Comparison of ENCODE assay signal across 8 cellular contexts in the genomic region with DNA sequence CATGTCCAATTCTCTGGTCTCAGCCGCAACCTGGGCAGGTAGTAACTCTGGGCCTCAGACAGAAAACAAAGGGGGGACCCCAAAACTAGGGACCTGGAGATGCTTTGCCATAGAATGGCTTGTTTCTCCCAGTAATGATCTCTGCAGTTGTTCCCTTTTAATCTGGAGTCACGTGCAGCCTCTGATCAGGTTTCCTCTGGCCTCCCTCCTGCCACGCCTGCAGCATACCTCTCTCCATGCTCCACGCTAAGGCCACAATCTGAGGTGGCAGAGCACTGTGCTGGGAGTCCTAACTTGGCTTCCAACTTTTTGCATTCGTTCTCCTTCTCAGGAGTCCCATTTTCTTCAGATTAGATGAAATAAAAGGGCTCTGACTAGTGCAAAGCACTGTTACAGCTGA. TPM values are rescaled to one million over a fixed set of nuclear protein-coding genes. Genes with fewer than 3 reads are reported as not detected.
DNase-seq lines count a peak whose midpoint lies in the region; ATAC-seq, FAIRE-seq and TF ChIP-seq lines count a peak whose summit lies in the region.

No MANE protein-coding gene starts in this region.

- H2AK5ac ChIP-seq in H1 (ENCODE audit: low read depth, low read length), result no peak overlapping the region

- no peak for TF ChIP-seq CTCF in GM12875 (IDR thresholded peaks at IDR 0.05; ENCODE audit: borderline replicate concordance, insufficient read depth, low read depth, low read length)
- TF ChIP-seq CTCF in OCI-LY7 (conservative IDR thresholded peaks at IDR 0.05; ENCODE audit: low read length), result no peak
- no peak for TF ChIP-seq CTCF in H1 (IDR thresholded peaks at IDR 0.05; ENCODE audit: control extremely low read depth in 1 of 3, insufficient read depth in 1 of 3, low read depth in 1 of 3, low read length in 3 of 3)

- H3K9ac ChIP-seq in H1 (replicated peaks in 1 of 4; ENCODE audit: extremely low read depth in 1 of 4, low read depth in 3 of 4, low read length in 3 of 4) (peak overlapping the region in 2 of 4 experiments; percentile 10 to 32; a peak in 3 of 7 replicates), mucosa of stomach (ENCODE audit: low read length) (peak overlapping the region; percentile 76)

- H3K56ac ChIP-seq in H1 (replicated peaks; ENCODE audit: insufficient read length, low read depth, low read length), result no peak overlapping the region

- H2BK120ac ChIP-seq in H1 (replicated peaks; ENCODE audit: low read depth, low read length), result no peak overlapping the region

- no peak overlapping the region for H4K8ac ChIP-seq in H1 (ENCODE audit: extremely low read depth, insufficient read depth, low read length)

- no peak overlapping the region for H2BK5ac ChIP-seq in H1 (ENCODE audit: low read depth, low read length)

- no peak for TF ChIP-seq EP300 in H1 (IDR thresholded peaks at IDR 0.05; ENCODE audit: borderline replicate concordance in 1 of 2, low read depth in 2 of 2, low read length in 2 of 2)

- H2BK12ac ChIP-seq in H1 (ENCODE audit: low read depth, low read length), result no peak overlapping the region

- H3K4me2 ChIP-seq in OCI-LY7 (ENCODE audit: low read length) (peak overlapping the region; percentile 94), H1 (ENCODE audit: insufficient read depth in 1 of 2, low read depth in 2 of 2, low read length in 2 of 2) (peak overlapping the region; percentile 86 to 97)

- H4K20me1 ChIP-seq in OCI-LY7 (ENCODE audit: insufficient read depth, low read length), result peaks cover 43% of the 10 kb centered on the region
- peaks cover 24 to 35% of the 10 kb centered on the region in 2 experiments for H4K20me1 ChIP-seq in H1 (replicated peaks in 1 of 2; ENCODE audit: control insufficient read depth in 1 of 2, insufficient read depth in 2 of 2, low read length in 2 of 2)

- H3K4me3 ChIP-seq in GM12875 (ENCODE audit: low read depth, low read length) (peak overlapping the region; percentile 81), OCI-LY7 (ENCODE audit: low read depth, low read length, poor library complexity, severe bottlenecking) (peak overlapping the region; percentile 98), H1 (ENCODE audit: extremely low read depth in 1 of 4, insufficient read depth in 2 of 4, low read depth in 3 of 4, low read length in 4 of 4) (peak overlapping the region; percentile 68 to 99 (median 73); a peak in 7 of 8 replicates), mucosa of stomach (ENCODE audit: low read length) (peak overlapping the region; percentile 17)

- H3K14ac ChIP-seq in H1 (ENCODE audit: insufficient read length), result no peak overlapping the region

- H3K9me3 ChIP-seq in OCI-LY7 (ENCODE audit: low read length) (no peaks in the 10 kb centered on the region), H1 (ENCODE audit: insufficient read depth in 2 of 2, low read depth in 1 of 2, low read length in 1 of 2) (no peaks in the 10 kb centered on the region), mucosa of stomach (ENCODE audit: control insufficient read depth, low read length) (no peaks in the 10 kb centered on the region)

- H2BK20ac ChIP-seq in H1 (ENCODE audit: low read length), result no peak overlapping the region

- intact Hi-C loops in OCI-LY7 (cut with micrococcal nuclease; ENCODE audit: unreplicated experiment), result no loop called here

- H4K5ac ChIP-seq in H1 (ENCODE audit: insufficient read length, low read depth, low read length), result no peak overlapping the region

- no peak for ATAC-seq in GM21737 (IDR thresholded peaks at IDR 0.05; ENCODE audit: unreplicated experiment)

- H3K27ac ChIP-seq in OCI-LY7 (ENCODE audit: low read depth, low read length, poor library complexity, severe bottlenecking) (no peak overlapping the region), H1 (ENCODE audit: low read depth, low read length) (no peak overlapping the region)

- FAIRE-seq in H1 (lab: Jason Lieb, UNC), result no peak

- no peak; a peak in 1 of 3 replicates for TF ChIP-seq POLR2A in H1 (IDR thresholded peaks at IDR 0.05; ENCODE audit: control extremely low read depth in 1 of 2, low read depth in 2 of 2, low read length in 2 of 2)

- H3K18ac ChIP-seq in H1 (ENCODE audit: extremely low read depth, low read length), result no peak overlapping the region

- H3K9me2 ChIP-seq in OCI-LY7 (ENCODE audit: insufficient read depth, low read length), result no peaks in the 10 kb centered on the region

- TF ChIP-seq RAD21 in H1 (IDR thresholded peaks at IDR 0.05 in 1 of 2, conservative IDR thresholded peaks at IDR 0.05 in 1 of 2; ENCODE audit: low read depth in 2 of 2, low read length in 2 of 2), result no peak

- H3K79me1 ChIP-seq in H1 (ENCODE audit: low read depth, low read length), result peaks cover 12% of the 10 kb centered on the region

- BruUV-seq in OCI-LY7 (replicated peaks; lab: Mats Ljungman, UMichigan), result no TSS peak

- no peak overlapping the region for H3K23ac ChIP-seq in H1 (ENCODE audit: insufficient read length)

- POLR2A ChIA-PET in OCI-LY7 (lab: Charles Lee) (interaction anchor here (1.2 kb wide), 1 partner anchor 383 kb away, joined by 5 read pairs; no protein-coding TSS in a partner anchor), H1 (lab: Charles Lee; ENCODE audit: partially characterized antibody) (interaction anchor here (0.9 to 5.7 kb wide), 12 partner anchors 9 to 176 kb away, joined by 3 to 92 read pairs (median 4); no protein-coding TSS in a partner anchor)

- no peak overlapping the region for H2AFZ ChIP-seq in OCI-LY7 (ENCODE audit: low read length)
- no peak overlapping the region for H2AFZ ChIP-seq in H1 (ENCODE audit: low read length)

- no peak overlapping the region for H3K4ac ChIP-seq in H1 (replicated peaks; ENCODE audit: insufficient read length, low read depth, low read length)

- H3K27me3 ChIP-seq in H1 (replicated peaks in 1 of 4; ENCODE audit: control insufficient read depth in 3 of 4, extremely low read depth in 1 of 4, insufficient read depth in 3 of 4, low read length in 3 of 4), result no peaks in the 10 kb centered on the region
- no peaks in the 10 kb centered on the region for H3K27me3 ChIP-seq in mucosa of stomach (ENCODE audit: control insufficient read depth, insufficient read depth, low read length)

- H3K4me1 ChIP-seq in OCI-LY7 (ENCODE audit: insufficient read depth, low read length, poor library complexity, severe bottlenecking) (peaks cover 28% of the 10 kb centered on the region), H1 (replicated peaks in 1 of 4; ENCODE audit: control insufficient read depth in 3 of 4, insufficient read depth in 4 of 4, low read length in 3 of 4) (peaks cover 0 to 19% (median 7%) of the 10 kb centered on the region in 4 experiments; a peak in 5 of 7 replicates), mucosa of stomach (ENCODE audit: control insufficient read depth, insufficient read depth, low read length) (peaks cover 31% of the 10 kb centered on the region)

- peaks cover 66% of the 10 kb centered on the region for H3K36me3 ChIP-seq in OCI-LY7 (ENCODE audit: insufficient read depth, low read length)
- peaks cover 31 to 57% (median 38%) of the 10 kb centered on the region in 4 experiments for H3K36me3 ChIP-seq in H1 (ENCODE audit: control insufficient read depth in 2 of 4, insufficient read depth in 4 of 4, low read length in 3 of 4)
- H3K36me3 ChIP-seq in mucosa of stomach (ENCODE audit: control insufficient read depth, insufficient read depth, low read length), result peaks cover 4% of the 10 kb centered on the region

- CTCF ChIA-PET in OCI-LY7 (lab: Charles Lee; ENCODE audit: unreplicated experiment), result no interaction called here
- CTCF ChIA-PET in H1 (lab: Charles Lee; ENCODE audit: partially characterized antibody), result interaction anchor here (0.5 to 3.3 kb wide), 7 partner anchors 11 to 86 kb away, joined by 3 to 8 read pairs (median 4); no protein-coding TSS in a partner anchor

- H2BK15ac ChIP-seq in H1 (ENCODE audit: low read length), result no peak overlapping the region

- no peak for DNase-seq in OCI-LY7 (ENCODE audit: low spot score)
- DNase-seq in H1 (ENCODE audit: low read depth in 1 of 2, low spot score in 2 of 2), result no peak
- DNase-seq in DMS114 treated with DMSO at 0.1 percent for 48 hours (lab: John Stamatoyannopoulos, UW; ENCODE audit: unreplicated experiment), result no peak
- DNase-seq in C1 segment of cervical spinal cord (lab: John Stamatoyannopoulos, UW), result no peak
- DNase-seq in activated CD4-positive, alpha-beta T cell treated with anti-CD3 and anti-CD28 coated beads for 1 hour, result no peak

- H4K91ac ChIP-seq in H1 (replicated peaks; ENCODE audit: insufficient read length, low read length), result no peak overlapping the region

- 61% methylated on average over 4 of the region's 5 CpGs; no CpG with 5 or more reads in 1 of the 2 experiments for WGBS in H1 (ENCODE audit: extremely low coverage in 1 of 2, insufficient coverage in 1 of 2, insufficient read length in 1 of 2, insufficient replicate concordance in 2 of 2, low coverage in 1 of 2, low lambda C conversion rate in 2 of 2, missing lambda C conversion rate in 1 of 2), 2 experiments

- peaks cover 56% of the 10 kb centered on the region for H3K79me2 ChIP-seq in OCI-LY7 (ENCODE audit: insufficient read depth, low read depth, low read length)
- peaks cover 33 to 51% of the 10 kb centered on the region in 2 experiments for H3K79me2 ChIP-seq in H1 (ENCODE audit: control insufficient read depth in 1 of 2, insufficient read depth in 2 of 2, low read length in 2 of 2)

- peaks cover 15% of the 10 kb centered on the region for H3K23me2 ChIP-seq in H1 (ENCODE audit: low read depth, low read length)

TF ChIP-seq in H1, 55 proteins besides CTCF, POLR2A, EP300 and RAD21 (continues in another document):
- TF ChIP-seq GTF2F1 (IDR thresholded peaks at IDR 0.05; ENCODE audit: borderline replicate concordance, low read depth, low read length) (no peak), HDAC6 (IDR thresholded peaks at IDR 0.05; ENCODE audit: low read depth, low read length) (no peak), RXRA (IDR thresholded peaks at IDR 0.05; ENCODE audit: insufficient read depth, low read depth, low read length) (no peak), SIX5 (IDR thresholded peaks at IDR 0.05; ENCODE audit: low read depth, low read length) (no peak), NANOG (IDR thresholded peaks at IDR 0.05; ENCODE audit: insufficient read depth, low read depth, low read length, poor library complexity, severe bottlenecking) (no peak), PHF8 (conservative IDR thresholded peaks at IDR 0.05; ENCODE audit: low read depth, low read length) (no peak)

RNA-seq across cellular contexts. Expression of gene PABPC4, which starts 1.9 kb away (rescaled TPM):
- 132 and 166 TPM in 2 replicates for total RNA-seq in OCI-LY7 (2014; rRNA removed; shearing (Covaris generic))
- 292 and 315 TPM in 2 replicates for total RNA-seq in OCI-LY7 (2022)
- 333 and 341 TPM in 2 replicates for total RNA-seq in H1 (2021; fragmentation: NEBNext Ultra II Directional; extraction: Animal tissue kit (Norgen Biotek cat#: 25700))
- polyA plus RNA-seq in H1 (2011; rRNA removed), result 147 and 172 TPM in 2 replicates
- 128 TPM for polyA plus RNA-seq in H1 (2011; cell fraction: cytosol; rRNA removed)
- polyA plus RNA-seq in H1 (2011; cell fraction: nucleus; rRNA removed), result 357 TPM
- 163 to 196 TPM (median 184 TPM) in 4 replicates for polyA plus RNA-seq in H1 (2012, experiment 1 of 2)
- polyA plus RNA-seq in H1 (2012, experiment 2 of 2), result 85.0 TPM
- 245 TPM for polyA plus RNA-seq in H1 (2013, experiment 1 of 2)
- polyA plus RNA-seq in H1 (2013, experiment 2 of 2), result 239 TPM
- polyA minus RNA-seq in H1 (2011; rRNA and poly(A)+ RNA removed), result 126 and 154 TPM in 2 replicates
- 186 TPM for polyA minus RNA-seq in H1 (2011; cell fraction: cytosol; rRNA and poly(A)+ RNA removed)
- polyA minus RNA-seq in H1 (2011; cell fraction: nucleus; rRNA and poly(A)+ RNA removed), result 139 TPM

Comparison
In these comparisons a context has a peak if more than half of its experiments do, and no peak if none do; other contexts are left out.
1. H3K4me3 ChIP-seq: peak in every context shown above with its lines; median percentile 98 in OCI-LY7; 81 in GM12875; 73 in H1; 17 in mucosa of stomach.